Comparison of ENCODE assay signal across 14 cellular contexts in the genomic region with DNA sequence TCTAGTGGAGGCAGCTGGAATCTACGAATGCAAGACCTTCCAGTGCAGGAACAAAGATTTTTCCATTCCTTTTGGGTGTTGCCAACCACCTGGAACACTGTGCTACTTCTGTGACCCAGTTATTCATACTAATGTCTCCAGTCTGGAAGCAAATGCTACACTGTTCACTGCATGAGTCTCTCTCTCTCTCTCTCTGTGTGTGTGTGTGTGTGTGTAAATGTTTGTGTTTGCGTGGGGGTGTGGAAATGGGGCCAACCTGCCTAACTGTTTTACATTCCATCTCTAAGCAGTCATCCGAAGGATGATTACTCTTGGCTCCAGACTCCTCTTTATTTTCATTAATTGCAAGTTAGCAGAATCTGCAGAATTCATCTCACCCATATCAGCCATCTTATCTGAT. TPM values are rescaled to one million over a fixed set of nuclear protein-coding genes. Genes with fewer than 3 reads are reported as not detected.
DNase-seq lines count a peak whose midpoint lies in the region; ATAC-seq, FAIRE-seq and TF ChIP-seq lines count a peak whose summit lies in the region.
"Had no signal": no experiment of that assay in that cellular context is flagged by ENCODE, and none has a peak within 500 bp of the region (broad histone marks: within the 10 kb centered on the region; RNA-seq: fewer than 3 reads in every experiment).

No MANE protein-coding gene starts in this region.

- H3K9ac ChIP-seq in astrocyte (ENCODE audit: low read length), result no peak overlapping the region

- H3K4me1 ChIP-seq in astrocyte (ENCODE audit: insufficient read depth, low read length) (peaks cover 3% of the 10 kb centered on the region), foreskin keratinocyte (no peaks in the 10 kb centered on the region)

- peaks cover 10% of the 10 kb centered on the region for H3K4me1 Mint-ChIP-seq in astrocyte (ENCODE audit: low read depth, unreplicated experiment)

- H3K27me3 Mint-ChIP-seq in astrocyte (ENCODE audit: low read depth, unreplicated experiment), result peaks cover 2% of the 10 kb centered on the region

- no peaks in the 10 kb centered on the region for H3K79me2 ChIP-seq in astrocyte (ENCODE audit: insufficient read depth, low read length)

- FAIRE-seq in H54 (lab: Jason Lieb, UNC) (peak; percentile 61), astrocyte (lab: Jason Lieb, UNC) (peak; percentile 37), urothelium cell line (lab: Jason Lieb, UNC) (peak; percentile 44)

- TF ChIP-seq POLR2A in H54 (IDR thresholded peaks at IDR 0.05; ENCODE audit: low read depth, low read length), result no peak

- no peak overlapping the region for H3K27ac Mint-ChIP-seq in astrocyte (ENCODE audit: unreplicated experiment)
- H3K27ac Mint-ChIP-seq: CD4-positive, alpha-beta memory T cell had no signal

- H3K9me3 Mint-ChIP-seq in astrocyte (ENCODE audit: unreplicated experiment), result peaks cover 11% of the 10 kb centered on the region

- no peak overlapping the region for H3K4me3 ChIP-seq in astrocyte (ENCODE audit: insufficient read depth, low read depth, low read length)

- no peak overlapping the region for H3K27ac ChIP-seq in astrocyte (ENCODE audit: low read depth, low read length)
- no peak overlapping the region for H3K27ac ChIP-seq in foreskin keratinocyte

- H2AFZ ChIP-seq in astrocyte (ENCODE audit: low read depth, low read length), result no peak overlapping the region

- DNase-seq in H54 (ENCODE audit: insufficient read length, low spot score) (no peak), astrocyte (ENCODE audit: low read depth) (peak; percentile 76), foreskin keratinocyte (peak; percentile 69 to 83), urothelium cell line (ENCODE audit: low spot score) (peak; percentile 18), NCI-H2081 treated with DMSO at 0.1 percent for 48 hours (lab: John Stamatoyannopoulos, UW) (no peak)
- DNase-seq in activated CD4-positive, CD25-positive, alpha-beta regulatory T cell (lab: John Stamatoyannopoulos, UW), result no peak
- DNase-seq: activated gamma-delta T cell treated with Interleukin-2 at 50 U/mL for 16 hours; CD4-positive, alpha-beta memory T cell; effector CD8-positive, alpha-beta T cell; Kasumi-1; NCI-H1694 treated with DMSO at 0.1 percent for 48 hours had no signal

- peaks cover 6% of the 10 kb centered on the region for H3K27me3 ChIP-seq in astrocyte (ENCODE audit: insufficient read depth, low read length)
- H3K27me3 ChIP-seq in foreskin keratinocyte, result peaks cover 8% of the 10 kb centered on the region

- H4K20me1 ChIP-seq in astrocyte (ENCODE audit: insufficient read depth, low read length), result no peaks in the 10 kb centered on the region

- ATAC-seq in foreskin keratinocyte (peak; percentile 42), esophagus mucosa (no peak)

- H3K9me3 ChIP-seq in astrocyte (ENCODE audit: insufficient read depth, low read depth, low read length), result no peaks in the 10 kb centered on the region

- no peak overlapping the region for H3K4me2 ChIP-seq in astrocyte (ENCODE audit: low read length)

- no peaks in the 10 kb centered on the region for H3K36me3 Mint-ChIP-seq in astrocyte (ENCODE audit: low read depth, unreplicated experiment)
- H3K36me3 Mint-ChIP-seq: brain had no signal

- H3K36me3 ChIP-seq in astrocyte (ENCODE audit: insufficient read depth, low read length), result no peaks in the 10 kb centered on the region

- TF ChIP-seq CTCF in astrocyte (IDR thresholded peaks at IDR 0.05; ENCODE audit: insufficient read depth, low read depth, low read length) (no peak), foreskin keratinocyte (conservative IDR thresholded peaks at IDR 0.05) (no peak)

- no peak overlapping the region for H3K4me3 Mint-ChIP-seq in astrocyte (ENCODE audit: unreplicated experiment)
- H3K4me3 Mint-ChIP-seq: CD4-positive, alpha-beta memory T cell had no signal

RNA-seq across cellular contexts. Expression of a gene that starts 29.9 kb away (rescaled TPM):
- total RNA-seq in astrocyte (452 and 527 TPM in 2 replicates), foreskin keratinocyte (301 and 323 TPM in 2 replicates), esophagus mucosa (394 TPM)
- 292 and 316 TPM in 2 replicates for polyA plus RNA-seq in foreskin keratinocyte

RNA-seq across cellular contexts. Expression of a gene that starts 49.4 kb away (rescaled TPM):
- total RNA-seq in astrocyte (not detected in 2 replicates), foreskin keratinocyte (not detected in 2 replicates), esophagus mucosa (not detected)
- not detected in 2 replicates for polyA plus RNA-seq in foreskin keratinocyte
- total RNA-seq: CD4-positive, alpha-beta memory T cell; NCI-H460 had no signal
- polyA plus RNA-seq: CD4-positive, alpha-beta memory T cell had no signal

RNA-seq across cellular contexts. Expression of a gene that starts 54.0 kb away (rescaled TPM):
- total RNA-seq in astrocyte (not detected in 2 replicates), foreskin keratinocyte (not detected in 2 replicates), esophagus mucosa (not detected)
- not detected in 2 replicates for polyA plus RNA-seq in foreskin keratinocyte
- total RNA-seq: CD4-positive, alpha-beta memory T cell; NCI-H460 had no signal
- polyA plus RNA-seq: CD4-positive, alpha-beta memory T cell had no signal

RNA-seq across cellular contexts. Expression of a gene that starts 56.9 kb away (rescaled TPM):
- not detected in 2 replicates for total RNA-seq in astrocyte
- not detected in 2 replicates for total RNA-seq in foreskin keratinocyte
- not detected in 2 replicates for polyA plus RNA-seq in foreskin keratinocyte
- not detected for total RNA-seq in esophagus mucosa
- total RNA-seq: CD4-positive, alpha-beta memory T cell; NCI-H460 had no signal
- polyA plus RNA-seq: CD4-positive, alpha-beta memory T cell had no signal

Comparison
In these comparisons a context has a peak if more than half of its experiments do, and no peak if none do; other contexts are left out.
1. DNase-seq: peak in astrocyte (single experiment), foreskin keratinocyte (2 of 2) and urothelium cell line (single experiment); none in H54 (single experiment), activated CD4-positive, CD25-positive, alpha-beta regulatory T cell (0 of 4) and NCI-H2081 treated with DMSO at 0.1 percent for 48 hours (single experiment).